ENCODE assay signal across 1 cellular context in the genomic region with DNA sequence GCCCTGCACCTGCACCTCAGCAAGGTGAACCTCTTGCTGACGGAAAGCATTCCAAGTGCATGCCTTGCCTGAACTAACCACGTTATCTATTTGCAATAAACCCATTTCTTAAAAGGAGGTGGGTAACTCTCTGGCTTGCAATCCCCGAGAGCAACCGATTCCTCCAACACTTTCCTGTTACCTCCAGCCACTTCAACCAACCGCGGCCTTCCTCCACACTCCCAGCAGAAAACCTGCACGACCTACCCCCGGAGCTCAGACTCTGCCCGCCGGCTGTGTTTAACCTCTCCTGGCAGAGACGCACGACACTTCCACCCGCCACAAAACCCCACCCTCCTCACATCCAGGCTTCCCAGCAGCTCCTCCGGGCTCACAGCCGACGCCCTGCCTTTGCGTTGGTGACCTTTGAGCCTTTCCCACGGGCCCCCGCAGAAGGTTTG.
TF ChIP-seq lines count a peak whose summit lies in the region.

No MANE protein-coding gene starts in this region.

TF ChIP-seq in endothelial cell of umbilical vein, 7 proteins besides CTCF, POLR2A, EP300 and RAD21:
- TF ChIP-seq, protein P1, sequence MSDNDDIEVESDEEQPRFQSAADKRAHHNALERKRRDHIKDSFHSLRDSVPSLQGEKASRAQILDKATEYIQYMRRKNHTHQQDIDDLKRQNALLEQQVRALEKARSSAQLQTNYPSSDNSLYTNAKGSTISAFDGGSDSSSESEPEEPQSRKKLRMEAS (IDR thresholded peaks at IDR 0.05; ENCODE audit: insufficient read depth, insufficient read length): no peak
- TF ChIP-seq POLR2AphosphoS5 (IDR thresholded peaks at IDR 0.05; ENCODE audit: insufficient read depth, low read depth, low read length) (no peak), GATA2 (IDR thresholded peaks at IDR 0.05; ENCODE audit: insufficient read depth, insufficient read length, low read depth, low read length) (no peak), EZH2 (IDR thresholded peaks at IDR 0.05; ENCODE audit: borderline replicate concordance, low read depth, low read length, severe bottlenecking) (no peak), FOS (IDR thresholded peaks at IDR 0.05; ENCODE audit: borderline replicate concordance, insufficient read depth, low read length) (no peak), JUN (IDR thresholded peaks at IDR 0.05; ENCODE audit: borderline replicate concordance, insufficient read depth, insufficient read length, low read depth) (no peak), MYC (IDR thresholded peaks at IDR 0.05; ENCODE audit: low read depth, low read length) (no peak)
